Comparison of ENCODE assay signal across 7 cellular contexts in genomic region chr1:100834779-100835645, GRCh38. TPM values are rescaled to one million over a fixed set of nuclear protein-coding genes. Genes with fewer than 3 reads are reported as not detected.
DNase-seq lines count a peak whose midpoint lies in the region; ATAC-seq and TF ChIP-seq lines count a peak whose summit lies in the region.

No MANE protein-coding gene starts in this region.

- CTCF ChIA-PET in GM10248 (lab: Yijun Ruan, JAX) = interaction anchor here (1.0 to 1.2 kb wide), 3 partner anchors 19 to 453 kb away, joined by 3 read pairs; no protein-coding TSS in a partner anchor

- no peaks in the 10 kb centered on the region for H3K36me3 Mint-ChIP-seq in GM23338 (ENCODE audit: low read depth)

- POLR2A ChIA-PET in GM10248 (lab: Yijun Ruan, JAX) = no interaction called here

- H3K4me3 Mint-ChIP-seq in GM23338 = no peak overlapping the region

- no peaks in the 10 kb centered on the region for H3K9me2 ChIP-seq in GM23338 (ENCODE audit: insufficient read depth)

- peak overlapping the region; percentile 67 for H2AFZ ChIP-seq in GM23338

- H3K4me1 ChIP-seq in GM23338 (ENCODE audit: insufficient read depth) (no peaks in the 10 kb centered on the region), NT2/D1 (ENCODE audit: insufficient read depth, insufficient read length) (no peaks in the 10 kb centered on the region)

- no peaks in the 10 kb centered on the region; the same call in 2 of the 3 replicates for H3K9me3 Mint-ChIP-seq in GM23338

- H3K27ac Mint-ChIP-seq in GM23338 = no peak overlapping the region

- H3K27me3 ChIP-seq in GM23338 (ENCODE audit: insufficient read depth) (no peaks in the 10 kb centered on the region), NT2/D1 (ENCODE audit: insufficient read depth, insufficient read length) (no peaks in the 10 kb centered on the region)

- no peak overlapping the region for H3K4me2 ChIP-seq in GM23338

- peaks cover 4% of the 10 kb centered on the region for H3K4me1 Mint-ChIP-seq in GM23338

- no peaks in the 10 kb centered on the region for H3K79me2 ChIP-seq in GM23338 (replicated peaks; ENCODE audit: insufficient read depth)

- H3K9me3 ChIP-seq in NT2/D1 (ENCODE audit: insufficient read depth, low read length) = no peaks in the 10 kb centered on the region

- TF ChIP-seq CTCF in GM10248 (IDR thresholded peaks at IDR 0.05; ENCODE audit: control extremely low read depth, extremely low read depth, low read depth, missing control alignments) = peak; percentile 3
- peak; percentile 78 to 82 for TF ChIP-seq CTCF in GM23338 (conservative IDR thresholded peaks at IDR 0.05; ENCODE audit: low read depth in 2 of 2)

- DNase-seq in GM10248 (ENCODE audit: extremely low spot score) = peak; percentile 12
- DNase-seq in GM23338 (ENCODE audit: low spot score) = peak; percentile 74
- peak; percentile 5 for DNase-seq in NT2/D1 (ENCODE audit: low read depth, low spot score)
- DNase-seq in germinal center (ENCODE audit: low spot score) = peak; percentile 9
- DNase-seq in occipital lobe (lab: John Stamatoyannopoulos, UW) = no peak
- DNase-seq in NCI-H345 treated with DMSO at 0.1 percent for 48 hours (lab: John Stamatoyannopoulos, UW; ENCODE audit: unreplicated experiment) = no peak
- DNase-seq in activated CD4-positive, CD25-positive, alpha-beta regulatory T cell treated with anti-CD3 and anti-CD28 coated beads, Interleukin-2, amount 50 U/mL, for 72 hours = no peak

- no peaks in the 10 kb centered on the region for H3F3A ChIP-seq in GM23338 (replicated peaks; ENCODE audit: low read depth)

- ATAC-seq in GM23338 = peak; percentile 88

- H3K4me3 ChIP-seq in GM23338 (no peak overlapping the region), NT2/D1 (ENCODE audit: insufficient read length, low read depth) (no peak overlapping the region)

- H3K36me3 ChIP-seq in GM23338 (ENCODE audit: insufficient read depth) (no peaks in the 10 kb centered on the region), NT2/D1 (ENCODE audit: insufficient read depth, insufficient read length, low read length) (no peaks in the 10 kb centered on the region)

- no peak overlapping the region for H3K9ac ChIP-seq in NT2/D1 (ENCODE audit: insufficient read length, low read depth)

- H3K27ac ChIP-seq in GM23338 (ENCODE audit: low read depth) = no peak overlapping the region

- peaks cover 5% of the 10 kb centered on the region for H3K27me3 Mint-ChIP-seq in GM23338 (ENCODE audit: insufficient read depth, low read depth, poor library complexity)

- H4K20me1 ChIP-seq in GM23338 (replicated peaks; ENCODE audit: insufficient read depth) = no peaks in the 10 kb centered on the region

TF ChIP-seq in GM23338, 12 proteins besides CTCF, POLR2A, EP300 and RAD21 (continues in another document):
- no peak for TF ChIP-seq ZNF114 (CRISPR knock-in tag; IDR thresholded peaks at IDR 0.05)
- TF ChIP-seq ZNF462 (CRISPR knock-in tag; IDR thresholded peaks at IDR 0.05) = no peak
- TF ChIP-seq EZH2 (IDR thresholded peaks at IDR 0.05; ENCODE audit: low read depth, unreplicated experiment) = no peak
- no peak for TF ChIP-seq CREB1 (CRISPR knock-in tag; IDR thresholded peaks at IDR 0.05; ENCODE audit: low read depth)
- TF ChIP-seq ZNF331 (CRISPR knock-in tag; IDR thresholded peaks at IDR 0.05; ENCODE audit: low read depth) = no peak
- TF ChIP-seq STAT1 (IDR thresholded peaks at IDR 0.05; ENCODE audit: unreplicated experiment) = no peak
- no peak for TF ChIP-seq REST (IDR thresholded peaks at IDR 0.05; ENCODE audit: unreplicated experiment)
- TF ChIP-seq JUNB (IDR thresholded peaks at IDR 0.05; ENCODE audit: unreplicated experiment) = no peak

RNA-seq across cellular contexts. Expression of gene EXTL2, which starts 59.6 kb away (rescaled TPM):
- 45.4 and 68.9 TPM in 2 replicates for total RNA-seq in GM23338 (2014; rRNA removed; shearing (Covaris generic))
- polyA plus RNA-seq in GM23338 (2016; fragmentation: Nextera tagmentation; extraction: Ambion mirVana) = 37.6 and 45.3 TPM in 2 replicates
- 34.5 TPM for total RNA-seq in occipital lobe

Comparison
In these comparisons a context has a peak if more than half of its experiments do, and no peak if none do; other contexts are left out.
1. DNase-seq: peak in GM10248 (single experiment), GM23338 (single experiment), NT2/D1 (single experiment) and germinal center (single experiment); none in occipital lobe (single experiment), NCI-H345 treated with DMSO at 0.1 percent for 48 hours (single experiment) and activated CD4-positive, CD25-positive, alpha-beta regulatory T cell treated with anti-CD3 and anti-CD28 coated beads, Interleukin-2, amount 50 U/mL, for 72 hours (single experiment).